Comparison of ENCODE assay signal across 8 cellular contexts in the genomic region with DNA sequence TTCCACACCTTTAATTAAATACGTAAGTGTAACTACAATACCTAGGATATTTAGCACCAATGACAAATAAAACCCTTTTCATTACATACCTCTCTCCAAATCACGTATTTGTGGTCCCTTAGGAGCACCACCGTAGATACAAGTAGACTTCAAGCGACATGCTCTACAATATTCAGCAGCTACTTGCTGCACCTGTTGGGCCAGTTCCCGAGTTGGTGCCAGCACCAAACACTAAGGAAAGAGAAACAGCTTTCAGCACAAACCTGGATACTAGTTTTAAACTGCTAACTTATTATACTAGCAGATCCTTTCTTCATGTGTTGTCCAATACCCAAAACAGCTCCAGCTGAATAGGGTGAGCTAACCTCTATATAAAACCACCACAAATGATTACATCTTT. TPM values are rescaled to one million over a fixed set of nuclear protein-coding genes. Genes with fewer than 3 reads are reported as not detected.
DNase-seq lines count a peak whose midpoint lies in the region; TF ChIP-seq lines count a peak whose summit lies in the region.
"Had no signal": no experiment of that assay in that cellular context is flagged by ENCODE, and none has a peak within 500 bp of the region (broad histone marks: within the 10 kb centered on the region; RNA-seq: fewer than 3 reads in every experiment).

No MANE protein-coding gene starts in this region.

- no peak for DNase-seq in AG04450 (ENCODE audit: low read depth, low spot score)
- no peak for DNase-seq in SJCRH30
- DNase-seq in posterior cingulate gyrus, result no peak
- DNase-seq in NCI-H82 treated with DMSO at 0.1 percent for 48 hours (lab: John Stamatoyannopoulos, UW; ENCODE audit: unreplicated experiment), result no peak
- no peak for DNase-seq in NCI-H146 treated with DMSO at 0.1 percent for 48 hours (lab: John Stamatoyannopoulos, UW; ENCODE audit: unreplicated experiment)
- DNase-seq: DMS79 had no signal

- no peak for TF ChIP-seq CTCF in AG04450 (IDR thresholded peaks at IDR 0.05; ENCODE audit: low read depth, low read length)

- POLR2A ChIA-PET in AG04450 (lab: Yijun Ruan, JAX), result no interaction called here

- no peak overlapping the region for H3K27ac ChIP-seq in AG04450 (ENCODE audit: low read depth, low read length)
- peak overlapping the region; percentile 100; the same call in 1 of the 2 replicates for H3K27ac ChIP-seq in SJCRH30
- no peak overlapping the region for H3K27ac ChIP-seq in iPS-20b (ENCODE audit: low read length)

- H3K9me3 ChIP-seq in AG04450 (ENCODE audit: control insufficient read depth, insufficient read depth, low read length) (peaks cover 3% of the 10 kb centered on the region; the same call in 1 of the 2 replicates), SJCRH30 (replicated peaks) (no peaks in the 10 kb centered on the region), iPS-20b (ENCODE audit: insufficient read depth, low read depth, low read length) (no peaks in the 10 kb centered on the region; the same call in 1 of the 2 replicates)

- H3K27me3 ChIP-seq in AG04450 (ENCODE audit: control insufficient read depth, insufficient read depth, low read length) (no peaks in the 10 kb centered on the region), SJCRH30 (no peaks in the 10 kb centered on the region), iPS-20b (ENCODE audit: insufficient read depth, low read length) (no peaks in the 10 kb centered on the region)

- H3K36me3 ChIP-seq in SJCRH30, result peaks cover 72% of the 10 kb centered on the region
- H3K36me3 ChIP-seq in iPS-20b (ENCODE audit: insufficient read depth, low read depth, low read length), result peaks cover 72% of the 10 kb centered on the region

- CTCF ChIA-PET in AG04450 (lab: Charles Lee), result interaction anchor here (1.3 to 3.0 kb wide), 2 partner anchors 11 to 83 kb away, joined by 3 to 14 read pairs; no protein-coding TSS in a partner anchor

- no peak overlapping the region for H3K9ac ChIP-seq in iPS-20b (ENCODE audit: low read depth, low read length)

- H3K4me1 ChIP-seq in SJCRH30, result peaks cover 13% of the 10 kb centered on the region
- H3K4me1 ChIP-seq in iPS-20b (ENCODE audit: insufficient read depth, low read length), result peaks cover 8% of the 10 kb centered on the region; the same call in 1 of the 2 replicates

- intact Hi-C loops in posterior cingulate gyrus (cut with DNase I), result no loop called here

- peak overlapping the region; percentile 94 for H3K4me3 ChIP-seq in AG04450 (ENCODE audit: low read depth, low read length)
- H3K4me3 ChIP-seq in SJCRH30, result no peak overlapping the region; the same call in 1 of the 2 replicates
- peak overlapping the region; percentile 100; the same call in 1 of the 2 replicates for H3K4me3 ChIP-seq in iPS-20b (ENCODE audit: low read length)

RNA-seq across cellular contexts. Expression of a gene that starts 2.7 kb away (rescaled TPM):
- polyA plus RNA-seq in AG04450 (2011; rRNA removed), result 722 and 915 TPM in 2 replicates
- 642 and 842 TPM in 2 replicates for polyA minus RNA-seq in AG04450 (2011; rRNA and poly(A)+ RNA removed)
- 467 and 603 TPM in 2 replicates for total RNA-seq in SJCRH30 (2014; rRNA removed; shearing (Covaris generic))

RNA-seq across cellular contexts. Expression of a gene that starts 3.4 kb away (rescaled TPM):
- 18.6 and 29.8 TPM in 2 replicates for polyA plus RNA-seq in AG04450 (2011; rRNA removed)
- 20.1 and 23.8 TPM in 2 replicates for polyA minus RNA-seq in AG04450 (2011; rRNA and poly(A)+ RNA removed)
- total RNA-seq in SJCRH30 (2014; rRNA removed; shearing (Covaris generic)), result 22.4 and 34.2 TPM in 2 replicates

RNA-seq across cellular contexts. Expression of a gene that starts 6.5 kb away (rescaled TPM):
- 6.6 and 9.2 TPM in 2 replicates for polyA plus RNA-seq in AG04450 (2011; rRNA removed)
- polyA minus RNA-seq in AG04450 (2011; rRNA and poly(A)+ RNA removed), result 7.4 and 8.0 TPM in 2 replicates
- 14.1 and 18.2 TPM in 2 replicates for total RNA-seq in SJCRH30 (2014; rRNA removed; shearing (Covaris generic))

RNA-seq across cellular contexts. Expression of a gene that starts 54.4 kb away (rescaled TPM):
- 5.1 and 5.4 TPM in 2 replicates for polyA plus RNA-seq in AG04450 (2011; rRNA removed)
- 2.8 and 3.7 TPM in 2 replicates for polyA minus RNA-seq in AG04450 (2011; rRNA and poly(A)+ RNA removed)
- 1.9 and 2.1 TPM in 2 replicates for total RNA-seq in SJCRH30 (2014; rRNA removed; shearing (Covaris generic))
- total RNA-seq: SK-MEL-5 had no signal
